Comparison of ENCODE assay signal across 8 cellular contexts in genomic region chr11:45339754-45340519, GRCh38. TPM values are rescaled to one million over a fixed set of nuclear protein-coding genes. Genes with fewer than 3 reads are reported as not detected.
DNase-seq lines count a peak whose midpoint lies in the region; ATAC-seq lines count a peak whose summit lies in the region.

No MANE protein-coding gene starts in this region.

- no peak overlapping the region for H3K9ac ChIP-seq in rectal smooth muscle tissue (ENCODE audit: low read length)

- DNase-seq in NCI-H146 treated with DMSO at 0.1 percent for 48 hours (lab: John Stamatoyannopoulos, UW; ENCODE audit: unreplicated experiment) (peak; percentile 46), amniotic epithelial cell (ENCODE audit: low read depth) (peak; percentile 62), left ventricle myocardium superior (peak; percentile 97), cortex of kidney (lab: John Stamatoyannopoulos, UW) (no peak)

- ATAC-seq in GM18499 (IDR thresholded peaks at IDR 0.05; ENCODE audit: insufficient read depth, unreplicated experiment) (peak; percentile 69), HG02870 (IDR thresholded peaks at IDR 0.05; ENCODE audit: unreplicated experiment) (peak; percentile 94), left ventricle myocardium superior (peak; percentile 94)

- peak overlapping the region; percentile 42 for H3K4me3 ChIP-seq in rectal smooth muscle tissue (ENCODE audit: low read length)

- H3K9me3 Mint-ChIP-seq in T-helper 1 cell treated with Interleukin-12 subunit alpha and Interleukin-12 subunit beta and Interleukin-4 antibody, amounts not matched to agents 30 μg/mL and 1 μg/mL, for 36 hours = no peaks in the 10 kb centered on the region

- H3K36me3 Mint-ChIP-seq in T-helper 1 cell treated with Interleukin-12 subunit alpha and Interleukin-12 subunit beta and Interleukin-4 antibody, amounts not matched to agents 30 μg/mL and 1 μg/mL, for 36 hours (ENCODE audit: low read depth) = no peaks in the 10 kb centered on the region

- no peak overlapping the region for H3K27ac Mint-ChIP-seq in T-helper 1 cell treated with Interleukin-12 subunit alpha and Interleukin-12 subunit beta and Interleukin-4 antibody, amounts not matched to agents 30 μg/mL and 1 μg/mL, for 36 hours

- H3K36me3 ChIP-seq in rectal smooth muscle tissue (ENCODE audit: control insufficient read depth, insufficient read depth, low read length) = no peaks in the 10 kb centered on the region

- peaks cover 32% of the 10 kb centered on the region for H3K27me3 Mint-ChIP-seq in T-helper 1 cell treated with Interleukin-12 subunit alpha and Interleukin-12 subunit beta and Interleukin-4 antibody, amounts not matched to agents 30 μg/mL and 1 μg/mL, for 36 hours (ENCODE audit: low read depth)

- H3K4me3 Mint-ChIP-seq in T-helper 1 cell treated with Interleukin-12 subunit alpha and Interleukin-12 subunit beta and Interleukin-4 antibody, amounts not matched to agents 30 μg/mL and 1 μg/mL, for 36 hours = peak overlapping the region; percentile 50

- peaks cover 3% of the 10 kb centered on the region for H3K4me1 ChIP-seq in rectal smooth muscle tissue (ENCODE audit: control insufficient read depth, insufficient read depth, low read length)

- H3K27me3 ChIP-seq in rectal smooth muscle tissue (ENCODE audit: control insufficient read depth, insufficient read depth, low read length) = no peaks in the 10 kb centered on the region

- H3K4me1 Mint-ChIP-seq in T-helper 1 cell treated with Interleukin-12 subunit alpha and Interleukin-12 subunit beta and Interleukin-4 antibody, amounts not matched to agents 30 μg/mL and 1 μg/mL, for 36 hours (ENCODE audit: low read depth) = peaks cover 8% of the 10 kb centered on the region

- no peak overlapping the region for H3K27ac ChIP-seq in rectal smooth muscle tissue (ENCODE audit: low read depth, low read length)

- intact Hi-C loops in left ventricle myocardium superior (cut with micrococcal nuclease) = no loop called here

RNA-seq across cellular contexts. Expression of gene SYT13, which starts 53.8 kb away (rescaled TPM):
- 6.9 TPM for total RNA-seq in left ventricle myocardium superior
